8 cellular contexts compared by ENCODE assay signal in genomic region chr16:67993207-67994036, GRCh38. TPM values are rescaled to one million over a fixed set of nuclear protein-coding genes. Genes with fewer than 3 reads are reported as not detected.
DNase-seq lines count a peak whose midpoint lies in the region; ATAC-seq and TF ChIP-seq lines count a peak whose summit lies in the region.

No MANE protein-coding gene starts in this region.

- no peaks in the 10 kb centered on the region for H3K4me1 ChIP-seq in BE2C

- ATAC-seq in HG03439 (IDR thresholded peaks at IDR 0.05; ENCODE audit: unreplicated experiment): peak; percentile 79

- DNase-seq in BE2C: peak; percentile 83
- DNase-seq in GM19238 (ENCODE audit: insufficient read length, low spot score): peak; percentile 87
- DNase-seq in NOMO-1 treated with dmso at 0.1 percent for 144 hours (lab: John Stamatoyannopoulos, UW; ENCODE audit: unreplicated experiment): peak; percentile 74
- DNase-seq in activated CD8-positive, alpha-beta memory T cell treated with anti-CD3 and anti-CD28 coated beads, Interleukin-2, amount 50 U/mL, for 48 hours: peak; percentile 96
- peak; percentile 68 for DNase-seq in epithelial cell of esophagus (ENCODE audit: low read depth)
- peak; percentile 65 for DNase-seq in myocyte (ENCODE audit: low read depth)
- peak; percentile 60 to 66 for DNase-seq in stimulated activated CD8-positive, alpha-beta memory T cell treated with anti-CD3 and anti-CD28 coated beads, Interleukin-7, amount 100 ng/mL, for 1 hour (ENCODE audit: low read depth in 2 of 2)

- no peaks in the 10 kb centered on the region for H3K36me3 ChIP-seq in BE2C

- H3K4me3 ChIP-seq in BE2C (ENCODE audit: low read depth, low read length) (no peak overlapping the region; the same call in 1 of the 2 replicates), epithelial cell of esophagus (ENCODE audit: low read length) (peak overlapping the region; percentile 13)

- no peaks in the 10 kb centered on the region for H3K27me3 ChIP-seq in BE2C

- TF ChIP-seq CTCF in BE2C (IDR thresholded peaks at IDR 0.05; ENCODE audit: low read depth, low read length) (peak; percentile 88), epithelial cell of esophagus (IDR thresholded peaks at IDR 0.05; ENCODE audit: insufficient read depth, low read depth, low read length, missing control alignments) (peak; percentile 65)

- H3K9me3 ChIP-seq in BE2C: no peaks in the 10 kb centered on the region

RNA-seq across cellular contexts. Expression of gene DPEP2, which starts 5.9 kb away (rescaled TPM):
- polyA plus RNA-seq in BE2C (2012; ENCODE audit: insufficient read depth, insufficient read length, low read depth): not detected
- total RNA-seq in myocyte: 0.05 TPM in 1 of 2 replicates, not detected in the other
- polyA plus RNA-seq in myocyte (2012): not detected

RNA-seq across cellular contexts. Expression of gene DPEP3, which starts 13.1 kb away (rescaled TPM):
- not detected for polyA plus RNA-seq in BE2C (2012; ENCODE audit: insufficient read depth, insufficient read length, low read depth)
- not detected in 2 replicates for total RNA-seq in myocyte
- not detected for polyA plus RNA-seq in myocyte (2012)

RNA-seq across cellular contexts. Expression of gene DPEP2NB, which starts 22.3 kb away (rescaled TPM):
- 0.49 TPM for polyA plus RNA-seq in BE2C (2012; ENCODE audit: insufficient read depth, insufficient read length, low read depth)
- total RNA-seq in myocyte: not detected in 2 replicates
- polyA plus RNA-seq in myocyte (2012): not detected

RNA-seq across cellular contexts. Expression of gene SLC12A4, which starts 25.0 kb away (rescaled TPM):
- polyA plus RNA-seq in BE2C (2012; ENCODE audit: insufficient read depth, insufficient read length, low read depth): 9.1 TPM
- total RNA-seq in myocyte: 85.9 and 98.3 TPM in 2 replicates
- 151 TPM for polyA plus RNA-seq in myocyte (2012)

RNA-seq across cellular contexts. Expression of gene DDX28, which starts 29.6 kb away (rescaled TPM):
- 43.8 TPM for polyA plus RNA-seq in BE2C (2012; ENCODE audit: insufficient read depth, insufficient read length, low read depth)
- total RNA-seq in myocyte: 11.1 and 14.1 TPM in 2 replicates
- 8.3 TPM for polyA plus RNA-seq in myocyte (2012)
